In genomic region chrX:41334866-41335589, GRCh38 we compare ENCODE assay signal across 8 cellular contexts. TPM values are rescaled to one million over a fixed set of nuclear protein-coding genes. Genes with fewer than 3 reads are reported as not detected.
DNase-seq lines count a peak whose midpoint lies in the region.

No MANE protein-coding gene starts in this region.

- H3K4me3 ChIP-seq in Jurkat, Clone E6-1 (ENCODE audit: low read length): peak overlapping the region; percentile 86

- DNase-seq in activated CD4-positive, CD25-positive, alpha-beta regulatory T cell (lab: John Stamatoyannopoulos, UW): peak; percentile 15 to 41 (median 30)
- no peak for DNase-seq in activated CD4-positive, CD25-positive, alpha-beta regulatory T cell treated with anti-CD3 and anti-CD28 coated beads, Interleukin-2, amount 50 U/mL, for 72 hours
- no peak for DNase-seq in Jurkat, Clone E6-1 (ENCODE audit: low read depth, low spot score)
- peak; percentile 50 for DNase-seq in activated CD4-positive, alpha-beta T cell treated with anti-CD3 and anti-CD28 coated beads, Interleukin-2, amount 50 U/mL, for 1 hour
- peak; percentile 62 for DNase-seq in dermis blood vessel endothelial cell
- peak; percentile 38 for DNase-seq in medulla oblongata (ENCODE audit: extremely low spot score)
- DNase-seq in stimulated activated CD8-positive, alpha-beta memory T cell treated with anti-CD3 and anti-CD28 coated beads, Interleukin-15, amount 100 ng/mL, for 1 hour (ENCODE audit: low read depth): peak; percentile 23
- no peak for DNase-seq in NCI-H2029 (lab: John Stamatoyannopoulos, UW)

RNA-seq across cellular contexts. Expression of gene DDX3X, which starts 1.1 kb away (rescaled TPM):
- polyA plus RNA-seq in Jurkat, Clone E6-1 (2012; ENCODE audit: insufficient read depth, insufficient read length): 106 TPM
- total RNA-seq in dermis blood vessel endothelial cell: 426 and 470 TPM in 2 replicates

Comparison
In these comparisons a context has a peak if more than half of its experiments do, and no peak if none do; other contexts are left out.
1. DNase-seq: peak in activated CD4-positive, CD25-positive, alpha-beta regulatory T cell (4 of 4), activated CD4-positive, alpha-beta T cell treated with anti-CD3 and anti-CD28 coated beads, Interleukin-2, amount 50 U/mL, for 1 hour (single experiment), dermis blood vessel endothelial cell (single experiment), medulla oblongata (single experiment) and stimulated activated CD8-positive, alpha-beta memory T cell treated with anti-CD3 and anti-CD28 coated beads, Interleukin-15, amount 100 ng/mL, for 1 hour (single experiment); none in activated CD4-positive, CD25-positive, alpha-beta regulatory T cell treated with anti-CD3 and anti-CD28 coated beads, Interleukin-2, amount 50 U/mL, for 72 hours (single experiment), Jurkat, Clone E6-1 (single experiment) and NCI-H2029 (single experiment).